Comparison of ENCODE assay signal across 17 cellular contexts in genomic region chr16:9113707-9114106, GRCh38. TPM values are rescaled to one million over a fixed set of nuclear protein-coding genes. Genes with fewer than 3 reads are reported as not detected.
A peak's percentile ranks its signal among the peaks of the same experiment; 100 is the strongest.
DNase-seq lines count a peak whose midpoint lies in the region; ATAC-seq, FAIRE-seq and TF ChIP-seq lines count a peak whose summit lies in the region.
"Had no signal": no experiment of that assay in that cellular context is flagged by ENCODE, and none has a peak within 500 bp of the region (broad histone marks: within the 10 kb centered on the region; RNA-seq: fewer than 3 reads in every experiment).

No MANE protein-coding gene starts in this region.

- H3K4me1 Mint-ChIP-seq in CD8-positive, alpha-beta memory T cell, result peaks cover 90 to 100% (median 100%) of the 10 kb centered on the region in 3 donors
- peaks cover 89% of the 10 kb centered on the region for H3K4me1 Mint-ChIP-seq in activated CD8-positive, alpha-beta T cell treated with anti-CD3 and anti-CD28 coated beads for 36 hours (ENCODE audit: low read depth)
- peaks cover 88 to 100% of the 10 kb centered on the region in 2 donors for H3K4me1 Mint-ChIP-seq in immature natural killer cell

- H3K4me2 ChIP-seq in A549, result peak overlapping the region; percentile 81; the same call in 2 of the 3 replicates

- no peaks in the 10 kb centered on the region for H3K27me3 Mint-ChIP-seq in CD8-positive, alpha-beta memory T cell
- no peaks in the 10 kb centered on the region for H3K27me3 Mint-ChIP-seq in activated CD8-positive, alpha-beta T cell treated with anti-CD3 and anti-CD28 coated beads for 36 hours
- H3K27me3 Mint-ChIP-seq in immature natural killer cell (ENCODE audit: low read depth in 3 of 3), result peaks cover 0 to 8% (median 6%) of the 10 kb centered on the region in 3 donors

- no peak for ATAC-seq in A549
- ATAC-seq in activated CD8-positive, alpha-beta T cell treated with anti-CD3 and anti-CD28 coated beads for 36 hours, result no peak
- ATAC-seq: left lobe of liver had no signal

- WGBS in A549 (ENCODE audit: missing lambda C conversion rate), result 91% methylated on average over 3 of the region's 3 CpGs

- no peak for TF ChIP-seq POLR2A in A549 (IDR thresholded peaks at IDR 0.05; ENCODE audit: low read length)

- no peaks in the 10 kb centered on the region for H3K9me3 Mint-ChIP-seq in CD8-positive, alpha-beta memory T cell
- no peaks in the 10 kb centered on the region for H3K9me3 Mint-ChIP-seq in activated CD8-positive, alpha-beta T cell treated with anti-CD3 and anti-CD28 coated beads for 36 hours
- no peaks in the 10 kb centered on the region for H3K9me3 Mint-ChIP-seq in immature natural killer cell

- H3K36me3 ChIP-seq in CD8-positive, alpha-beta memory T cell (ENCODE audit: insufficient read depth, low read length), result peaks cover 22% of the 10 kb centered on the region
- H3K36me3 ChIP-seq: prostate gland had no signal

- intact Hi-C loops in activated CD8-positive, alpha-beta T cell treated with anti-CD3 and anti-CD28 coated beads for 36 hours (cut with micrococcal nuclease), result no loop called here

- peak overlapping the region; percentile 47 to 86 (median 76) for H3K27ac Mint-ChIP-seq in CD8-positive, alpha-beta memory T cell
- H3K27ac Mint-ChIP-seq in activated CD8-positive, alpha-beta T cell treated with anti-CD3 and anti-CD28 coated beads for 36 hours, result peak overlapping the region; percentile 88
- H3K27ac Mint-ChIP-seq in immature natural killer cell, result peak overlapping the region; percentile 38 to 88 (median 72)

- peak overlapping the region in 6 of 7 donors; percentile 16 to 59 (median 45) for H3K4me3 Mint-ChIP-seq in CD8-positive, alpha-beta memory T cell
- H3K4me3 Mint-ChIP-seq in activated CD8-positive, alpha-beta T cell treated with anti-CD3 and anti-CD28 coated beads for 36 hours, result no peak overlapping the region
- H3K4me3 Mint-ChIP-seq in immature natural killer cell, result peak overlapping the region; percentile 23 to 65 (median 39)

- H3K36me3 Mint-ChIP-seq in CD8-positive, alpha-beta memory T cell, result peaks cover 0 to 93% (median 32%) of the 10 kb centered on the region in 3 donors
- peaks cover 92% of the 10 kb centered on the region for H3K36me3 Mint-ChIP-seq in activated CD8-positive, alpha-beta T cell treated with anti-CD3 and anti-CD28 coated beads for 36 hours (ENCODE audit: low read depth)
- peaks cover 0 to 18% (median 12%) of the 10 kb centered on the region in 3 donors for H3K36me3 Mint-ChIP-seq in immature natural killer cell

- POLR2A ChIA-PET in A549 (lab: Yijun Ruan, JAX), result no interaction called here
- POLR2A ChIA-PET in CD8-positive, alpha-beta memory T cell (lab: Charles Lee), result no interaction called here
- POLR2A ChIA-PET in activated CD8-positive, alpha-beta T cell treated with anti-CD3 and anti-CD28 coated beads for 36 hours (lab: Charles Lee), result interaction anchor here (1.6 to 7.8 kb wide), 3 partner anchors 14 to 35 kb away, joined by 6 to 69 read pairs (median 8); partner anchors contain the start of gene HAPSTR1

- in situ Hi-C loops in G401 (cut with HindIII; ENCODE audit: low sequenced_read_pairs), result no loop called here

- TF ChIP-seq EP300 in A549 (IDR thresholded peaks at IDR 0.05), result no peak

- peak overlapping the region; percentile 42 to 84; a peak in 4 of 6 replicates for H3K27ac ChIP-seq in A549
- no peak overlapping the region for H3K27ac ChIP-seq in CD8-positive, alpha-beta memory T cell (ENCODE audit: low read depth, low read length)
- H3K27ac ChIP-seq: prostate gland had no signal

- no peaks in the 10 kb centered on the region for H3K27me3 ChIP-seq in CD8-positive, alpha-beta memory T cell (ENCODE audit: insufficient read depth, low read length, poor library complexity, severe bottlenecking)

- H3K4me1 ChIP-seq in A549, result peaks cover 85% of the 10 kb centered on the region
- peaks cover 65% of the 10 kb centered on the region for H3K4me1 ChIP-seq in CD8-positive, alpha-beta memory T cell (ENCODE audit: insufficient read depth, low read length)
- H3K4me1 ChIP-seq: prostate gland had no signal

- no peaks in the 10 kb centered on the region for H3K9me3 ChIP-seq in A549
- H3K9me3 ChIP-seq in CD8-positive, alpha-beta memory T cell (ENCODE audit: low read length), result no peaks in the 10 kb centered on the region
- H3K9me3 ChIP-seq: prostate gland had no signal

- TF ChIP-seq RAD21 in A549 (conservative IDR thresholded peaks at IDR 0.05 in 1 of 2, IDR thresholded peaks at IDR 0.05 in 1 of 2), result no peak

- no peak overlapping the region for H3K4me3 ChIP-seq in A549
- no peak overlapping the region for H3K4me3 ChIP-seq in CD8-positive, alpha-beta memory T cell (ENCODE audit: low read length)
- no peak overlapping the region for H3K4me3 ChIP-seq in foreskin fibroblast (ENCODE audit: low read depth in 1 of 2, low read length in 2 of 2)
- H3K4me3 ChIP-seq: prostate gland had no signal

- DNase-seq in A549 (ENCODE audit: low read depth in 1 of 2, low spot score in 1 of 2) (no peak), immature natural killer cell (no peak), foreskin fibroblast (no peak), cerebellar nuclear complex (lab: John Stamatoyannopoulos, UW) (no peak), NCI-H524 treated with DMSO at 0.1 percent for 48 hours (lab: John Stamatoyannopoulos, UW) (no peak), G401 (ENCODE audit: low spot score) (no peak)
- no peak for DNase-seq in CD8-positive, alpha-beta memory T cell
- no peak for DNase-seq in activated CD8-positive, alpha-beta T cell treated with anti-CD3 and anti-CD28 coated beads for 36 hours
- DNase-seq: activated gamma-delta T cell; effector CD4-positive, alpha-beta T cell; NCI-H1092; NCI-H2171; SHP77 treated with DMSO at 0.1 percent for 48 hours; stimulated activated CD4-positive, alpha-beta T cell treated with anti-CD3 and anti-CD28 coated beads, Interleukin-12 subunit alpha, Interleukin-12 subunit beta, amount 100 ng/mL, for 4 hours had no signal

- CTCF ChIA-PET in A549 (lab: Yijun Ruan, JAX), result interaction anchor here (0.6 to 2.2 kb wide), 4 partner anchors 11 to 178 kb away, joined by 3 to 10 read pairs (median 6); no protein-coding TSS in a partner anchor
- CTCF ChIA-PET in CD8-positive, alpha-beta memory T cell (lab: Charles Lee), result interaction anchor here (1.8 kb wide), 1 partner anchor 26 kb away, joined by 4 read pairs; no protein-coding TSS in a partner anchor
- CTCF ChIA-PET in activated CD8-positive, alpha-beta T cell treated with anti-CD3 and anti-CD28 coated beads for 36 hours (lab: Charles Lee), result interaction anchor here (1.1 to 2.2 kb wide), 2 partner anchors 26 to 105 kb away, joined by 3 to 11 read pairs; no protein-coding TSS in a partner anchor

- no peak for FAIRE-seq in A549 (lab: Jason Lieb, UNC)
- FAIRE-seq: bronchial epithelial cell had no signal

- TF ChIP-seq CTCF in A549 (IDR thresholded peaks at IDR 0.05) (no peak), foreskin fibroblast (IDR thresholded peaks at IDR 0.05; ENCODE audit: low read depth, low read length) (no peak)
- no peak for TF ChIP-seq CTCF in activated CD8-positive, alpha-beta T cell treated with anti-CD3 and anti-CD28 coated beads for 36 hours (IDR thresholded peaks at IDR 0.05)

TF ChIP-seq in A549, 52 proteins besides CTCF, POLR2A, EP300 and RAD21:
- TF ChIP-seq ELK1 (IDR thresholded peaks at IDR 0.05; ENCODE audit: low read depth, low read length) (no peak), FOSB (CRISPR knock-in tag; IDR thresholded peaks at IDR 0.05) (0 out of 2 replicates have a peak, but pooled peaks have one; percentile 60), HES2 (IDR thresholded peaks at IDR 0.05) (no peak), HMGXB4 (CRISPR knock-in tag; IDR thresholded peaks at IDR 0.05; ENCODE audit: borderline replicate concordance) (no peak), ZNF302 (CRISPR knock-in tag; IDR thresholded peaks at IDR 0.05) (no peak)

RNA-seq across cellular contexts. Expression of gene HAPSTR1, which starts 22.3 kb away (rescaled TPM):
- polyA plus RNA-seq in A549 (2011; rRNA removed) (36.9 and 41.8 TPM in 2 replicates), A549 (2017; fragmentation: RNase III; extraction: RNeasy Plus Mini Kit Qiagen cat#74134 plus additional on column Dnase treatment) (22.4 to 24.4 TPM (median 22.9 TPM) in 3 replicates), immature natural killer cell (10 to 100 TPM in 1 of 3 donors, 1 to 10 TPM in 2; 4.9 to 20.2 (median 6.1) TPM)
- polyA plus RNA-seq in A549 (2012; cell fraction: cytosol; rRNA removed), result 6.9 and 8.8 TPM in 2 replicates
- polyA plus RNA-seq in A549 (2012; cell fraction: nucleus; rRNA removed), result 5.1 and 9.1 TPM in 2 replicates
- 42.9 and 44.1 TPM in 2 replicates for polyA minus RNA-seq in A549 (2011; rRNA and poly(A)+ RNA removed)
- total RNA-seq in CD8-positive, alpha-beta memory T cell, result 10 to 100 TPM; 60.4 to 61.2 TPM
- 21.3 TPM for polyA plus RNA-seq in CD8-positive, alpha-beta memory T cell
- 10 to 100 TPM; 52.5 to 53.4 TPM for total RNA-seq in activated CD8-positive, alpha-beta T cell treated with anti-CD3 and anti-CD28 coated beads for 36 hours
- total RNA-seq in G401 (2014; rRNA removed; shearing (Covaris generic)), result 36.7 and 56.3 TPM in 2 replicates
